Comparison of ENCODE assay signal across 6 cellular contexts in the genomic region with DNA sequence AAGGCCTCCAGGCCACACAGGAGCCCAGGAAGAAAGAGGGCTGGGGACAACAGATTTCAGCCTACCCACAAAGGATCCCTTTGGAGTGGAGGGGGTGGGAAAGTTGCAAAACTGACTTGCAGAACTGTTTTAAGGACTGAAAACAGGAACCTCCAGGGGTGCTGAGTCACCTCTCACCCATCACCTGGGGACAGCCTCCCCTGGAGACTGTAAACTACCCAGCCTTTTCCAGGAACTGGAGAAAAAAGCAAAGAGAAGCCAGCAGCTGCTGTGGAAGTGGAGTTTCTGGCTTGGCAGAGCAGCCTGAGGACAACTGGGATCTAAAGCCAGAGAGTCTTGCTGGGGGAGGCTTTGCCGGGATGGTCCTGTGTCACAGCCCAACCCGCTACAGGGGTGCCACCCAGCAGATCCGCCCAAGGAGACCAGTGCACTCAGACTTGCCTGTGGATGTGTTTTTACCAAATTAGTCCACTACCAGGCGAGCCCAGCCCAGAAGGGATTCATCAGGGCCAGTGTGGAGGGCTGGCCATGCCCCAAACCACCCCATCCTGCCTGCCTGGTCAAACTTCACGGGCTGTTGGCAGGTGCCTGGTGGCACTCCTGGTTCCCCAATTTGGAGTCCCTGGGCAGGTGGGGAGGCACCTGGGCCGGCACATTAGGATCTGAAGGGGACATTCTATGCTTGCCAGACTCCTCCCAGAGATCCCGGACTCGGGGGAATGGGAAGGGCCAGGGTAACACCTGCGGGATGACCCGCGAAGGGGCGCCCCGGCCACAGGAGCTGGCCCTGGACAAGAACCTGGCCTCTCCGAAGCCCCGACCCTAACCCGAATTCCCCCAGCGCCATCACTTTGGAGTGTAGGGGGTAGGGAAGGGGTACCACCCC. TPM values are rescaled to one million over a fixed set of nuclear protein-coding genes. Genes with fewer than 3 reads are reported as not detected.
DNase-seq lines count a peak whose midpoint lies in the region; ATAC-seq and TF ChIP-seq lines count a peak whose summit lies in the region.

No MANE protein-coding gene starts in this region.

- TF ChIP-seq CTCF in HL-60 (IDR thresholded peaks at IDR 0.05; ENCODE audit: insufficient read depth, low read length) = no peak

- H3K27ac ChIP-seq in HL-60 (replicated peaks) (peak overlapping the region; percentile 85), angular gyrus (ENCODE audit: low read depth, low read length) (peak overlapping the region; percentile 10), muscle layer of duodenum (ENCODE audit: low read length) (no peak overlapping the region)

- ATAC-seq in HG03457 (IDR thresholded peaks at IDR 0.05; ENCODE audit: unreplicated experiment) = no peak

- H3K27me3 ChIP-seq in HL-60 (ENCODE audit: insufficient read depth, poor library complexity, severe bottlenecking) = no peaks in the 10 kb centered on the region
- H3K27me3 ChIP-seq in muscle layer of duodenum (ENCODE audit: low read depth, low read length) = no peaks in the 10 kb centered on the region

- no peaks in the 10 kb centered on the region for H3K9me3 ChIP-seq in muscle layer of duodenum (ENCODE audit: control insufficient read depth in 1 of 2, low read length in 2 of 2)

- H3K36me3 ChIP-seq in muscle layer of duodenum (ENCODE audit: control insufficient read depth in 1 of 2, insufficient read depth in 2 of 2, low read length in 2 of 2) = peaks cover 13 to 37% of the 10 kb centered on the region in 2 donors

- DNase-seq in HL-60 (ENCODE audit: low read depth in 1 of 2, low spot score in 1 of 2) (peak; percentile 84 to 97), A172 (ENCODE audit: low spot score) (no peak)
- no peak for DNase-seq in activated CD4-positive, CD25-positive, alpha-beta regulatory T cell (lab: John Stamatoyannopoulos, UW)

- peak overlapping the region; percentile 98 for H3K4me3 ChIP-seq in HL-60 (replicated peaks; ENCODE audit: insufficient read depth, low read length)
- peak overlapping the region; percentile 74 to 95 for H3K4me3 ChIP-seq in muscle layer of duodenum (ENCODE audit: low read depth in 1 of 2, low read length in 2 of 2)

- peaks cover 10 to 15% of the 10 kb centered on the region in 2 donors for H3K4me1 ChIP-seq in muscle layer of duodenum (ENCODE audit: control insufficient read depth in 1 of 2, insufficient read depth in 2 of 2, low read length in 2 of 2)

RNA-seq across cellular contexts. Expression of gene MSRB1, which starts 0.8 kb away (rescaled TPM):
- total RNA-seq in A172 (2014; rRNA removed; shearing (Covaris generic)) = 15.6 and 22.5 TPM in 2 replicates

RNA-seq across cellular contexts. Expression of gene RPL3L, which starts 12.3 kb away (rescaled TPM):
- 0.67 TPM in 1 of 2 replicates, not detected in the other for total RNA-seq in A172 (2014; rRNA removed; shearing (Covaris generic))

RNA-seq across cellular contexts. Expression of gene NDUFB10, which starts 17.2 kb away (rescaled TPM):
- total RNA-seq in A172 (2014; rRNA removed; shearing (Covaris generic)) = 367 and 415 TPM in 2 replicates

RNA-seq across cellular contexts. Expression of gene RPS2, which starts 22.5 kb away (rescaled TPM):
- 1,909 and 2,123 TPM in 2 replicates for total RNA-seq in A172 (2014; rRNA removed; shearing (Covaris generic))

RNA-seq across cellular contexts. Expression of gene HS3ST6, which starts 24.0 kb away (rescaled TPM):
- not detected in 2 replicates for total RNA-seq in A172 (2014; rRNA removed; shearing (Covaris generic))

Comparison
In these comparisons a context has a peak if more than half of its experiments do, and no peak if none do; other contexts are left out.
1. DNase-seq: peak in HL-60 (2 of 2); none in A172 (single experiment) and activated CD4-positive, CD25-positive, alpha-beta regulatory T cell (0 of 4).